In genomic region chr16:20906225-20906870, GRCh38 we compare ENCODE assay signal across 11 cellular contexts. TPM values are rescaled to one million over a fixed set of nuclear protein-coding genes. Genes with fewer than 3 reads are reported as not detected.
DNase-seq lines count a peak whose midpoint lies in the region; ATAC-seq and TF ChIP-seq lines count a peak whose summit lies in the region.
"Had no signal": no experiment of that assay in that cellular context is flagged by ENCODE, and none has a peak within 500 bp of the region (broad histone marks: within the 10 kb centered on the region; RNA-seq: fewer than 3 reads in every experiment).

No MANE protein-coding gene starts in this region.

- peak overlapping the region; percentile 97 for H3K27ac Mint-ChIP-seq in chondrocyte (ENCODE audit: unreplicated experiment)
- H3K27ac Mint-ChIP-seq: activated naive CD8-positive, alpha-beta T cell treated with anti-CD3 and anti-CD28 coated beads, Interleukin-2, amount 10 ng/mL, durations not matched to agents 7 days and 5 days had no signal

- no peak for TF ChIP-seq CTCF in chondrocyte (IDR thresholded peaks at IDR 0.05)
- no peak for TF ChIP-seq CTCF in left lung (IDR thresholded peaks at IDR 0.05)
- TF ChIP-seq CTCF in tibial nerve (IDR thresholded peaks at IDR 0.05): no peak
- TF ChIP-seq CTCF in GM13976 (IDR thresholded peaks at IDR 0.05; ENCODE audit: borderline replicate concordance, control extremely low read depth, extremely low read depth, insufficient read depth, missing control alignments): no peak

- peak overlapping the region; percentile 44 for H3K4me3 Mint-ChIP-seq in chondrocyte (ENCODE audit: unreplicated experiment)
- H3K4me3 Mint-ChIP-seq: activated naive CD8-positive, alpha-beta T cell treated with anti-CD3 and anti-CD28 coated beads, Interleukin-2, amount 10 ng/mL, durations not matched to agents 7 days and 5 days had no signal

- intact Hi-C loops in left lung (cut with DNase I): no loop called here

- TF ChIP-seq EP300 in Ishikawa (IDR thresholded peaks at IDR 0.05; ENCODE audit: borderline replicate concordance): no peak
- peak in 1 of 2 donors; percentile 64 for TF ChIP-seq EP300 in tibial nerve (IDR thresholded peaks at IDR 0.05)

- no peak for TF ChIP-seq RAD21 in Ishikawa (IDR thresholded peaks at IDR 0.05; ENCODE audit: low read depth)

- peaks cover 55 to 98% of the 10 kb centered on the region in 2 donors for H3K4me1 ChIP-seq in left lung
- H3K4me1 ChIP-seq in tibial nerve: peaks cover 3 to 92% (median 61%) of the 10 kb centered on the region in 4 donors

- TF ChIP-seq POLR2A in tibial nerve (IDR thresholded peaks at IDR 0.05): no peak

- DNase-seq in chondrocyte (ENCODE audit: low spot score) (no peak), left lung (no peak), tibial nerve (ENCODE audit: low spot score in 2 of 2) (peak in 1 of 2 donors; percentile 46), GM13976 (ENCODE audit: low spot score) (no peak), NCI-H2227 (lab: John Stamatoyannopoulos, UW; ENCODE audit: unreplicated experiment) (no peak)
- DNase-seq: activated naive CD8-positive, alpha-beta T cell treated with anti-CD3 and anti-CD28 coated beads, Interleukin-2, amount 10 ng/mL, durations not matched to agents 7 days and 5 days; naive B cell; stimulated activated CD8-positive, alpha-beta memory T cell treated with anti-CD3 and anti-CD28 coated beads, Interleukin-4, amount 100 ng/mL, for 48 hours; T-helper 2 cell had no signal

- peaks cover 99% of the 10 kb centered on the region for H3K4me1 Mint-ChIP-seq in chondrocyte (ENCODE audit: low read depth)

- no peaks in the 10 kb centered on the region for H3K27me3 ChIP-seq in left lung
- no peaks in the 10 kb centered on the region for H3K27me3 ChIP-seq in tibial nerve

- no peaks in the 10 kb centered on the region for H3K9me3 Mint-ChIP-seq in chondrocyte (ENCODE audit: low read depth)
- H3K9me3 Mint-ChIP-seq: activated naive CD8-positive, alpha-beta T cell treated with anti-CD3 and anti-CD28 coated beads, Interleukin-2, amount 10 ng/mL, durations not matched to agents 7 days and 5 days had no signal

- ATAC-seq in left lung: peak; percentile 32
- ATAC-seq in GM21825 (IDR thresholded peaks at IDR 0.05; ENCODE audit: unreplicated experiment): no peak

- no peaks in the 10 kb centered on the region for H3K36me3 Mint-ChIP-seq in chondrocyte (ENCODE audit: low read depth)
- H3K36me3 Mint-ChIP-seq: naive B cell had no signal

- H3K27ac ChIP-seq in left lung (peak overlapping the region; percentile 97 to 98), tibial nerve (peak overlapping the region; percentile 37 to 100 (median 74))

- H3K27me3 Mint-ChIP-seq in chondrocyte (ENCODE audit: low read depth): no peaks in the 10 kb centered on the region
- H3K27me3 Mint-ChIP-seq: activated naive CD8-positive, alpha-beta T cell treated with anti-CD3 and anti-CD28 coated beads, Interleukin-2, amount 10 ng/mL, durations not matched to agents 7 days and 5 days; naive B cell had no signal

- no peak overlapping the region for H3K4me3 ChIP-seq in left lung
- H3K4me3 ChIP-seq in tibial nerve: no peak overlapping the region

- H3K9me3 ChIP-seq in left lung (no peaks in the 10 kb centered on the region), tibial nerve (no peaks in the 10 kb centered on the region)

- in situ Hi-C loops in GM13976 (cut with MboI; ENCODE audit: low sequenced_read_pairs, unreplicated experiment): no loop called here

- H3K36me3 ChIP-seq in left lung (no peaks in the 10 kb centered on the region), tibial nerve (no peaks in the 10 kb centered on the region)

- WGBS in tibial nerve, 2 donors: 21 to 31% methylated on average over 2 of the region's 2 CpGs

TF ChIP-seq in Ishikawa, 13 proteins besides CTCF, POLR2A, EP300 and RAD21:
- TF ChIP-seq CREB1 (IDR thresholded peaks at IDR 0.05; ENCODE audit: low read depth): no peak
- peak; percentile 55; the same call in 1 of the 2 replicates for TF ChIP-seq TEAD4 (IDR thresholded peaks at IDR 0.05)
- TF ChIP-seq EGR1 (IDR thresholded peaks at IDR 0.05): no peak

RNA-seq across cellular contexts. Expression of gene LYRM1, which starts 5.8 kb away (rescaled TPM):
- total RNA-seq in chondrocyte: 18.1 to 20.1 TPM (median 18.5 TPM) in 3 replicates
- 10 to 100 TPM; 28.0 to 28.7 TPM for total RNA-seq in left lung
- total RNA-seq in tibial nerve: 10 to 100 TPM; 30.6 to 67.3 (median 39.4) TPM

RNA-seq across cellular contexts. Expression of gene DCUN1D3, which starts 6.2 kb away (rescaled TPM):
- 40.9 to 46.0 TPM (median 44.4 TPM) in 3 replicates for total RNA-seq in chondrocyte
- 10 to 100 TPM; 26.5 to 27.1 TPM for total RNA-seq in left lung
- total RNA-seq in tibial nerve: 10 to 100 TPM; 28.8 to 37.5 (median 29.3) TPM
